ENCODE assay signal across 19 cellular contexts in genomic region chrX:47613082-47613481, GRCh38. TPM values are rescaled to one million over a fixed set of nuclear protein-coding genes. Genes with fewer than 3 reads are reported as not detected.
A peak's percentile ranks its signal among the peaks of the same experiment; 100 is the strongest.
DNase-seq lines count a peak whose midpoint lies in the region; ATAC-seq, FAIRE-seq and TF ChIP-seq lines count a peak whose summit lies in the region.
"Had no signal": no experiment of that assay in that cellular context is flagged by ENCODE, and none has a peak within 500 bp of the region (broad histone marks: within the 10 kb centered on the region; RNA-seq: fewer than 3 reads in every experiment).

No MANE protein-coding gene starts in this region.

- no peak for TF ChIP-seq CTCF in D721Med (IDR thresholded peaks at IDR 0.05; ENCODE audit: insufficient read depth, missing control alignments)
- no peak for TF ChIP-seq CTCF in upper lobe of left lung (IDR thresholded peaks at IDR 0.05)

- peak; percentile 5 for DNase-seq in activated CD4-positive, CD25-positive, alpha-beta regulatory T cell treated with anti-CD3 and anti-CD28 coated beads, Interleukin-2, amount 50 U/mL, for 72 hours
- no peak for DNase-seq in activated CD4-positive, CD25-positive, alpha-beta regulatory T cell (lab: John Stamatoyannopoulos, UW)
- peak; percentile 2 for DNase-seq in OCI-M1 (lab: John Stamatoyannopoulos, UW)
- DNase-seq in posterior vena cava (ENCODE audit: low spot score) = peak; percentile 45
- DNase-seq in D721Med (ENCODE audit: insufficient read length, low spot score) = no peak
- no peak for DNase-seq in upper lobe of left lung
- no peak for DNase-seq in SKM-1 treated with dmso at 0.1 percent for 144 hours (lab: John Stamatoyannopoulos, UW; ENCODE audit: unreplicated experiment)
- DNase-seq: DMS79, GDM1, MM.1S, NCI-H1105, NCI-H187, NCI-H510A, PC-3 had no signal

- 87 to 98% methylated on average over 8 of the region's 8 CpGs for WGBS in upper lobe of left lung, 2 donors

- no peaks in the 10 kb centered on the region for H3K27me3 ChIP-seq in upper lobe of left lung

- no peak for TF ChIP-seq POLR2A in upper lobe of left lung (IDR thresholded peaks at IDR 0.05)

- H3K27ac ChIP-seq in cingulate gyrus (ENCODE audit: low read depth, low read length) (peak overlapping the region; percentile 13), upper lobe of left lung (no peak overlapping the region)
- H3K27ac ChIP-seq: C4-2B, KMS-11 had no signal

- no peaks in the 10 kb centered on the region for H3K36me3 ChIP-seq in upper lobe of left lung

- no peak for TF ChIP-seq EP300 in upper lobe of left lung (IDR thresholded peaks at IDR 0.05)

- H3K4me3 ChIP-seq in upper lobe of left lung = no peak overlapping the region

- intact Hi-C loops in posterior vena cava (cut with DNase I) = no loop called here

- H3K9me3 ChIP-seq in upper lobe of left lung = no peaks in the 10 kb centered on the region

- FAIRE-seq in D721Med (lab: Jason Lieb, UNC) = no peak
- FAIRE-seq: GM12892 had no signal

- no peak for ATAC-seq in upper lobe of left lung (ENCODE audit: low FRiP score in 2 of 2)
- ATAC-seq: PC-3 had no signal

- H3K4me1 ChIP-seq in upper lobe of left lung = no peaks in the 10 kb centered on the region

RNA-seq across cellular contexts. Expression of gene SYN1, which starts 6.6 kb away (rescaled TPM):
- total RNA-seq in posterior vena cava (1 to 10 TPM; 1.2 to 2.3 TPM), upper lobe of left lung (10 to 100 TPM in 1 of 6 donors, 1 to 10 TPM in 1, under 1 TPM in 4; 0.20 to 11.5 (median 0.56) TPM)
- total RNA-seq: H4, PC-3 had no signal

RNA-seq across cellular contexts. Expression of gene CFP, which starts 16.6 kb away (rescaled TPM):
- total RNA-seq in posterior vena cava = 1 to 10 TPM; 3.2 to 10.0 TPM
- total RNA-seq in upper lobe of left lung = 10 to 100 TPM in 5 of 6 donors, 1 to 10 TPM in 1; 9.1 to 40.6 (median 14.1) TPM
- total RNA-seq: H4 had no signal

RNA-seq across cellular contexts. Expression of gene TIMP1, which starts 30.8 kb away (rescaled TPM):
- 1,000 to 10,000 TPM; 1,076 to 2,214 TPM for total RNA-seq in posterior vena cava
- total RNA-seq in upper lobe of left lung = 100 to 1,000 TPM in 4 of 6 donors, 10 to 100 TPM in 2; 54.5 to 420 (median 163) TPM

RNA-seq across cellular contexts. Expression of gene ELK1, which starts 37.3 kb away (rescaled TPM):
- total RNA-seq in posterior vena cava (10 to 100 TPM; 25.6 to 30.7 TPM), upper lobe of left lung (10 to 100 TPM; 11.5 to 30.4 (median 21.5) TPM)

RNA-seq across cellular contexts. Expression of gene UXT, which starts 45.9 kb away (rescaled TPM):
- 10 to 100 TPM; 70.1 to 75.6 TPM for total RNA-seq in posterior vena cava
- total RNA-seq in upper lobe of left lung = 10 to 100 TPM; 23.0 to 90.6 (median 75.2) TPM

Comparison
In these comparisons a context has a peak if more than half of its experiments do, and no peak if none do; other contexts are left out.
1. DNase-seq: peak in activated CD4-positive, CD25-positive, alpha-beta regulatory T cell treated with anti-CD3 and anti-CD28 coated beads, Interleukin-2, amount 50 U/mL, for 72 hours (single experiment), OCI-M1 (single experiment) and posterior vena cava (single experiment); none in activated CD4-positive, CD25-positive, alpha-beta regulatory T cell (0 of 4), D721Med (single experiment), upper lobe of left lung (0 of 2) and SKM-1 treated with dmso at 0.1 percent for 144 hours (single experiment).